11 cellular contexts compared by ENCODE assay signal in the genomic region with DNA sequence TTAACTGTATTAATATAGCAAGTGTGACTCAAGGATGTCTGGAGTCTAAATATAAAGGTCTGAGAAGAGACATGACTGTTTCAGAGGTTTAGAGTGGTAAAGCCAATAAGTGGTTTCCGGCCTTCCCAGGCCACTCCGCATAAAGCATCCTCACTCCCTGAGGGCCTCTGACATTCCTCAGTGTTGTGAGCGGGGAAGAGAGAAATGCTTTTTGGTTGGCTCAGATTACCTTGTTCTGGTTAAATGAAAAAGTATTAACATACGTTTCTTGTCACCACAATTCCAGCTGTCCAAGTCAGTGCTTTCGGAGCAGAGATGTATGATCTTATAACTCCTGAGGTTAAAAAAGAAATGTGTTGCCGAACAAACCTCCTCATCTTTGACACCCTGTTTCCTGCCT.
A peak's percentile ranks its signal among the peaks of the same experiment; 100 is the strongest.
DNase-seq lines count a peak whose midpoint lies in the region; FAIRE-seq and TF ChIP-seq lines count a peak whose summit lies in the region.
"Had no signal": no experiment of that assay in that cellular context is flagged by ENCODE, and none has a peak within 500 bp of the region (broad histone marks: within the 10 kb centered on the region; RNA-seq: fewer than 3 reads in every experiment).

No MANE protein-coding gene starts in this region.

- H3K36me3 Mint-ChIP-seq in activated naive CD4-positive, alpha-beta T cell treated with anti-CD3 and anti-CD28 coated beads for 36 hours (ENCODE audit: low read depth): no peaks in the 10 kb centered on the region

- intact Hi-C loops in activated naive CD4-positive, alpha-beta T cell treated with anti-CD3 and anti-CD28 coated beads for 36 hours (cut with micrococcal nuclease): no loop called here

- no peaks in the 10 kb centered on the region for H3K9me3 Mint-ChIP-seq in activated naive CD4-positive, alpha-beta T cell treated with anti-CD3 and anti-CD28 coated beads for 36 hours

- no peak for TF ChIP-seq CTCF in coronary artery (IDR thresholded peaks at IDR 0.05)

- no peaks in the 10 kb centered on the region for H3K27me3 Mint-ChIP-seq in activated naive CD4-positive, alpha-beta T cell treated with anti-CD3 and anti-CD28 coated beads for 36 hours (ENCODE audit: low read depth)

- no peak for FAIRE-seq in urothelium cell line (lab: Jason Lieb, UNC)
- FAIRE-seq: endometrium had no signal

- peak overlapping the region; percentile 8 for H3K4me3 ChIP-seq in coronary artery

- H3K27ac ChIP-seq in coronary artery: peak overlapping the region; percentile 63 to 70

- H3K4me1 Mint-ChIP-seq in activated naive CD4-positive, alpha-beta T cell treated with anti-CD3 and anti-CD28 coated beads for 36 hours (ENCODE audit: low read depth): peaks cover 4% of the 10 kb centered on the region

- H3K4me3 Mint-ChIP-seq in activated naive CD4-positive, alpha-beta T cell treated with anti-CD3 and anti-CD28 coated beads for 36 hours: no peak overlapping the region
- H3K4me3 Mint-ChIP-seq: activated T-helper 1 cell treated with anti-CD3 and anti-CD28 coated beads, Interleukin-12 subunit alpha, Interleukin-12 subunit beta, Interleukin-2, Interleukin-4 antibody, amounts not matched to agents 30 ng/mL and 10 ng/mL and 1 ng/mL, durations not matched to agents 14 hours and 24 hours and 36 hours had no signal

- H3K27ac Mint-ChIP-seq in activated naive CD4-positive, alpha-beta T cell treated with anti-CD3 and anti-CD28 coated beads for 36 hours: no peak overlapping the region
- H3K27ac Mint-ChIP-seq: activated T-helper 1 cell treated with anti-CD3 and anti-CD28 coated beads, Interleukin-12 subunit alpha, Interleukin-12 subunit beta, Interleukin-2, Interleukin-4 antibody, amounts not matched to agents 30 ng/mL and 10 ng/mL and 1 ng/mL, durations not matched to agents 14 hours and 24 hours and 36 hours had no signal

- DNase-seq in NCI-H510A treated with DMSO at 0.1 percent for 48 hours (lab: John Stamatoyannopoulos, UW) (peak; percentile 1), NCI-H510A (lab: John Stamatoyannopoulos, UW) (no peak), coronary artery (ENCODE audit: low spot score) (no peak), kidney tubule cell (ENCODE audit: low spot score) (peak; percentile 30), urothelium cell line (ENCODE audit: low spot score) (peak; percentile 7), activated gamma-delta T cell (lab: John Stamatoyannopoulos, UW) (no peak), D341Med (ENCODE audit: low spot score) (no peak)
- DNase-seq in activated naive CD4-positive, alpha-beta T cell treated with anti-CD3 and anti-CD28 coated beads for 36 hours: no peak
- DNase-seq: 8988T had no signal

- CTCF ChIA-PET in activated naive CD4-positive, alpha-beta T cell treated with anti-CD3 and anti-CD28 coated beads for 36 hours (lab: Charles Lee): no interaction called here

Comparison
In these comparisons a context has a peak if more than half of its experiments do, and no peak if none do; other contexts are left out.
1. DNase-seq: peak in NCI-H510A treated with DMSO at 0.1 percent for 48 hours (single experiment), kidney tubule cell (single experiment) and urothelium cell line (single experiment); none in NCI-H510A (single experiment), coronary artery (single experiment), activated naive CD4-positive, alpha-beta T cell treated with anti-CD3 and anti-CD28 coated beads for 36 hours (single experiment), activated gamma-delta T cell (single experiment) and D341Med (single experiment).